Comparison of ENCODE assay signal across 10 cellular contexts in the genomic region with DNA sequence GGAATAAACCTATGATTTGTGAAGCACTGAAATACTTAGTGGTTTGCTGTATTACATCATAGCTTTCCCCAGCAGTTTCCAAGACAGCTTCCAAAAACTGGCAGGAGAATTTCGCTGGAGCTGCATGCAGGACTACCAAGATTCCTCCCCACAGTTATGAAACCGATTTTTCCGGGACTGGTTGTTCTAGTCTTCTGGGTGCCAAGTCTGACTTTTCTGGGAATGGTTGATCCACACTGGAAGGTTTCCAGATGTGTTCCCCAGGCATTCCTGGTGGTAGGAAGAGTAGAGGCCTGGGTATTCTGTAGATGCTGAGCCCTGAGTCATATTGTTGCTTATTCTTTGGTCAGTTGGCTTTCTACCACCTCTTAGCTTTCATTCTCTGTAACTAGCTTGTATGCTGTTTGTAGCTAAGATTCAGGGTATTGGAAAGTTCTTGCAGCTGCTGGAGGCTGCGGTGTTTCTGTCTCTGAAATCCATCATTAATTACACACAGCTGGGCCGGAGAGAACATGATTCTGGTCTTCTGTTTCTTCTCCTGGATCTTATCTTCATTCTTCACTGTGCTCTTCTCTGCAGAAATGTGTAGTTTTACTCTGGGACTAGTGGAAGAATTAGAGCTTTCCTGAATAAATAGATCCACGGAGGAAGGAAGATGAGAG. TPM values are rescaled to one million over a fixed set of nuclear protein-coding genes. Genes with fewer than 3 reads are reported as not detected.
A peak's percentile ranks its signal among the peaks of the same experiment; 100 is the strongest.
DNase-seq lines count a peak whose midpoint lies in the region; ATAC-seq and TF ChIP-seq lines count a peak whose summit lies in the region.
"Had no signal": no experiment of that assay in that cellular context is flagged by ENCODE, and none has a peak within 500 bp of the region (broad histone marks: within the 10 kb centered on the region; RNA-seq: fewer than 3 reads in every experiment).

No MANE protein-coding gene starts in this region.

- peaks cover 0 to 13% of the 10 kb centered on the region in 2 donors for H3K36me3 Mint-ChIP-seq in activated naive CD4-positive, alpha-beta T cell treated with anti-CD3 and anti-CD28 coated beads, Interleukin-2, amount 50 U/mL, for 72 hours
- H3K36me3 Mint-ChIP-seq in osteocyte (ENCODE audit: unreplicated experiment): peaks cover 2% of the 10 kb centered on the region

- no peak overlapping the region for H3K4me3 Mint-ChIP-seq in osteocyte (ENCODE audit: unreplicated experiment)
- H3K4me3 Mint-ChIP-seq: activated CD4-positive, alpha-beta memory T cell treated with anti-CD3 and anti-CD28 coated beads for 36 hours had no signal

- no peak for ATAC-seq in Panc1
- ATAC-seq in activated naive CD4-positive, alpha-beta T cell treated with anti-CD3 and anti-CD28 coated beads, Interleukin-2, amount 50 U/mL, for 72 hours: no peak

- peaks cover 19% of the 10 kb centered on the region for H3K4me1 Mint-ChIP-seq in osteocyte (ENCODE audit: unreplicated experiment)

- no peaks in the 10 kb centered on the region for H4K20me1 ChIP-seq in fibroblast of lung (ENCODE audit: control insufficient read depth, extremely low read depth, insufficient read depth, low read length)

- H3K27ac Mint-ChIP-seq in activated naive CD4-positive, alpha-beta T cell treated with anti-CD3 and anti-CD28 coated beads, Interleukin-2, amount 50 U/mL, for 72 hours: no peak overlapping the region
- no peak overlapping the region for H3K27ac Mint-ChIP-seq in osteocyte (ENCODE audit: unreplicated experiment)
- H3K27ac Mint-ChIP-seq: activated CD4-positive, alpha-beta memory T cell treated with anti-CD3 and anti-CD28 coated beads for 36 hours had no signal

- POLR2A ChIA-PET in Panc1 (lab: Charles Lee): no interaction called here

- in situ Hi-C loops in Panc1 (cut with HindIII; ENCODE audit: low pct_unique_long_range_greater_than_20kb, low sequenced_read_pairs): no loop called here

- intact Hi-C loops in Panc1 (cut with micrococcal nuclease; ENCODE audit: unreplicated experiment): no loop called here

- H3K9me3 ChIP-seq in Panc1 (ENCODE audit: control insufficient read depth, insufficient read depth, low read depth, low read length) (no peaks in the 10 kb centered on the region; the same call in 1 of the 2 replicates), fibroblast of lung (ENCODE audit: control insufficient read depth, insufficient read depth, low read depth, low read length) (no peaks in the 10 kb centered on the region), mucosa of rectum (ENCODE audit: control insufficient read depth in 2 of 2, low read length in 2 of 2) (no peaks in the 10 kb centered on the region)

- H2AFZ ChIP-seq in fibroblast of lung (ENCODE audit: low read length): peak overlapping the region; percentile 43

- DNase-seq in Panc1 (ENCODE audit: low read depth, low spot score) (no peak), fibroblast of lung (ENCODE audit: low read depth in 2 of 2) (peak; percentile 94), NCI-H128 (lab: John Stamatoyannopoulos, UW; ENCODE audit: unreplicated experiment) (no peak), mesenteric fat pad (ENCODE audit: low spot score) (no peak), osteocyte (ENCODE audit: extremely low spot score, unreplicated experiment) (no peak)
- no peak for DNase-seq in activated naive CD4-positive, alpha-beta T cell treated with anti-CD3 and anti-CD28 coated beads, Interleukin-2, amount 50 U/mL, for 72 hours (ENCODE audit: low spot score in 2 of 2)
- DNase-seq: activated CD4-positive, alpha-beta memory T cell treated with anti-CD3 and anti-CD28 coated beads for 36 hours; GF-D8 had no signal

- no TSS peak for BruUV-seq in Panc1 (replicated peaks; lab: Mats Ljungman, UMichigan)

- H3K9me3 Mint-ChIP-seq in activated naive CD4-positive, alpha-beta T cell treated with anti-CD3 and anti-CD28 coated beads, Interleukin-2, amount 50 U/mL, for 72 hours: no peaks in the 10 kb centered on the region
- no peaks in the 10 kb centered on the region for H3K9me3 Mint-ChIP-seq in osteocyte (ENCODE audit: unreplicated experiment)
- H3K9me3 Mint-ChIP-seq: activated CD4-positive, alpha-beta memory T cell treated with anti-CD3 and anti-CD28 coated beads for 36 hours had no signal

- H3K4me3 ChIP-seq in Panc1 (ENCODE audit: low read depth in 2 of 2, low read length in 2 of 2): no peak overlapping the region
- peak overlapping the region in 1 of 4 experiments; percentile 23 for H3K4me3 ChIP-seq in fibroblast of lung (replicated peaks in 1 of 4; ENCODE audit: control extremely low read depth in 1 of 4, insufficient read depth in 1 of 4, low read depth in 3 of 4, low read length in 4 of 4)
- H3K4me3 ChIP-seq in mucosa of rectum (ENCODE audit: low read length in 2 of 2): no peak overlapping the region
- H3K4me3 ChIP-seq in urinary bladder (ENCODE audit: low read depth, low read length): no peak overlapping the region

- H3K79me2 ChIP-seq in fibroblast of lung (ENCODE audit: control insufficient read depth, insufficient read depth, low read length): no peaks in the 10 kb centered on the region

- H3K36me3 ChIP-seq in Panc1 (ENCODE audit: control insufficient read depth, insufficient read depth, low read length) (no peaks in the 10 kb centered on the region), fibroblast of lung (ENCODE audit: control insufficient read depth, insufficient read depth, low read length) (no peaks in the 10 kb centered on the region), mucosa of rectum (ENCODE audit: control insufficient read depth in 2 of 2, insufficient read depth in 2 of 2, low read length in 2 of 2) (no peaks in the 10 kb centered on the region), urinary bladder (ENCODE audit: insufficient read depth) (no peaks in the 10 kb centered on the region)

- H3K4me2 ChIP-seq in fibroblast of lung (ENCODE audit: extremely low read depth, insufficient read depth, low read length): peak overlapping the region; percentile 71

- no peak for TF ChIP-seq CTCF in Panc1 (IDR thresholded peaks at IDR 0.05)
- no peak for TF ChIP-seq CTCF in fibroblast of lung (conservative IDR thresholded peaks at IDR 0.05 in 1 of 2, IDR thresholded peaks at IDR 0.05 in 1 of 2; ENCODE audit: low read depth in 1 of 2, low read length in 2 of 2)
- TF ChIP-seq CTCF in osteocyte (IDR thresholded peaks at IDR 0.05): no peak

- H3K4me1 ChIP-seq in Panc1 (ENCODE audit: control insufficient read depth, insufficient read depth, low read length): peaks cover 15% of the 10 kb centered on the region
- H3K4me1 ChIP-seq in fibroblast of lung (ENCODE audit: control insufficient read depth, extremely low read depth, insufficient read depth, low read length): peaks cover 14% of the 10 kb centered on the region
- H3K4me1 ChIP-seq in mucosa of rectum (ENCODE audit: control insufficient read depth in 2 of 2, insufficient read depth in 2 of 2, low read length in 2 of 2): no peaks in the 10 kb centered on the region
- no peaks in the 10 kb centered on the region for H3K4me1 ChIP-seq in urinary bladder (ENCODE audit: insufficient read depth)

- H3K27ac ChIP-seq in Panc1 (ENCODE audit: low read length) (peak overlapping the region; percentile 36; the same call in 1 of the 2 replicates), fibroblast of lung (ENCODE audit: insufficient read depth, low read length) (peak overlapping the region; percentile 4), mucosa of rectum (ENCODE audit: low read depth in 2 of 2, low read length in 2 of 2) (peak overlapping the region; percentile 49 to 76), urinary bladder (ENCODE audit: low read depth) (peak overlapping the region; percentile 55)

- 43% methylated on average over 6 of the region's 6 CpGs for WGBS in urinary bladder

- H3K27me3 ChIP-seq in Panc1 (ENCODE audit: control insufficient read depth, insufficient read depth, low read length) (no peaks in the 10 kb centered on the region), fibroblast of lung (ENCODE audit: control insufficient read depth, insufficient read depth, low read length) (no peaks in the 10 kb centered on the region), mucosa of rectum (ENCODE audit: control insufficient read depth in 2 of 2, insufficient read depth in 2 of 2, low read length in 2 of 2) (no peaks in the 10 kb centered on the region)

- H3K9ac ChIP-seq in fibroblast of lung (ENCODE audit: insufficient read depth, low read length): no peak overlapping the region
- no peak overlapping the region for H3K9ac ChIP-seq in mucosa of rectum (ENCODE audit: low read depth in 1 of 2, low read length in 2 of 2)

- CTCF ChIA-PET in Panc1 (lab: Charles Lee): no interaction called here

- no peaks in the 10 kb centered on the region for H3K27me3 Mint-ChIP-seq in osteocyte (ENCODE audit: unreplicated experiment)
- H3K27me3 Mint-ChIP-seq: activated CD4-positive, alpha-beta memory T cell treated with anti-CD3 and anti-CD28 coated beads for 36 hours had no signal

RNA-seq across cellular contexts. Expression of a gene that starts 6.3 kb away (rescaled TPM):
- total RNA-seq in Panc1 (2021; ENCODE audit: unreplicated experiment): 6.5 TPM
- polyA plus RNA-seq in Panc1 (2012; ENCODE audit: insufficient read length): 1.1 TPM
- 0.26 and 0.66 TPM in 2 replicates for total RNA-seq in fibroblast of lung
- polyA plus RNA-seq in fibroblast of lung: 0.17 and 0.21 TPM in 2 replicates
- 0.14 and 0.40 TPM in 2 replicates for polyA plus RNA-seq in fibroblast of lung (2012)
- 0.22 TPM in 1 of 2 replicates, not detected in the other for polyA minus RNA-seq in fibroblast of lung (ENCODE audit: low replicate concordance)
- total RNA-seq in urinary bladder: 2.3 TPM
- polyA plus RNA-seq in urinary bladder: 2.4 TPM
- total RNA-seq in activated naive CD4-positive, alpha-beta T cell treated with anti-CD3 and anti-CD28 coated beads, Interleukin-2, amount 50 U/mL, for 72 hours: 1 to 10 TPM; 1.2 TPM
- 2.8 TPM for total RNA-seq in mesenteric fat pad
- 0.24 and 0.39 TPM in 2 replicates for total RNA-seq in osteocyte

RNA-seq across cellular contexts. Expression of a gene that starts 56.7 kb away (rescaled TPM):
- total RNA-seq in Panc1 (2021; ENCODE audit: unreplicated experiment) (37.0 TPM), fibroblast of lung (22.6 TPM in 2 replicates), urinary bladder (18.1 TPM), mesenteric fat pad (28.6 TPM), osteocyte (16.6 and 18.7 TPM in 2 replicates)
- polyA plus RNA-seq in Panc1 (2012; ENCODE audit: insufficient read length): 32.5 TPM
- polyA plus RNA-seq in fibroblast of lung (16.7 and 19.4 TPM in 2 replicates), urinary bladder (68.7 TPM)
- 12.9 and 15.5 TPM in 2 replicates for polyA plus RNA-seq in fibroblast of lung (2012)
- polyA minus RNA-seq in fibroblast of lung (ENCODE audit: low replicate concordance): 5.2 and 11.2 TPM in 2 replicates
- total RNA-seq in activated naive CD4-positive, alpha-beta T cell treated with anti-CD3 and anti-CD28 coated beads, Interleukin-2, amount 50 U/mL, for 72 hours: 10 to 100 TPM; 25.7 to 33.5 TPM

RNA-seq across cellular contexts. Expression of a gene that starts 56.8 kb away (rescaled TPM):
- total RNA-seq in Panc1 (2021; ENCODE audit: unreplicated experiment) (62.9 TPM), fibroblast of lung (43.7 and 43.9 TPM in 2 replicates), urinary bladder (35.9 TPM), mesenteric fat pad (33.8 TPM), osteocyte (29.4 and 35.8 TPM in 2 replicates)
- polyA plus RNA-seq in Panc1 (2012; ENCODE audit: insufficient read length): 34.9 TPM
- polyA plus RNA-seq in fibroblast of lung (26.4 and 31.3 TPM in 2 replicates), urinary bladder (20.4 TPM)
- 21.8 and 23.4 TPM in 2 replicates for polyA plus RNA-seq in fibroblast of lung (2012)
- 15.9 and 19.0 TPM in 2 replicates for polyA minus RNA-seq in fibroblast of lung (ENCODE audit: low replicate concordance)
- total RNA-seq in activated naive CD4-positive, alpha-beta T cell treated with anti-CD3 and anti-CD28 coated beads, Interleukin-2, amount 50 U/mL, for 72 hours: 10 to 100 TPM; 44.4 to 56.1 TPM

Comparison
In these comparisons a context has a peak if more than half of its experiments do, and no peak if none do; other contexts are left out.
1. DNase-seq: peak in fibroblast of lung (2 of 2); none in Panc1 (single experiment), activated naive CD4-positive, alpha-beta T cell treated with anti-CD3 and anti-CD28 coated beads, Interleukin-2, amount 50 U/mL, for 72 hours (0 of 2), NCI-H128 (single experiment), mesenteric fat pad (single experiment) and osteocyte (single experiment).
2. H3K27ac ChIP-seq: peak in every context shown above with its lines; median percentile 62 in mucosa of rectum; 55 in urinary bladder; 36 in Panc1; 4 in fibroblast of lung.